In the genomic region with DNA sequence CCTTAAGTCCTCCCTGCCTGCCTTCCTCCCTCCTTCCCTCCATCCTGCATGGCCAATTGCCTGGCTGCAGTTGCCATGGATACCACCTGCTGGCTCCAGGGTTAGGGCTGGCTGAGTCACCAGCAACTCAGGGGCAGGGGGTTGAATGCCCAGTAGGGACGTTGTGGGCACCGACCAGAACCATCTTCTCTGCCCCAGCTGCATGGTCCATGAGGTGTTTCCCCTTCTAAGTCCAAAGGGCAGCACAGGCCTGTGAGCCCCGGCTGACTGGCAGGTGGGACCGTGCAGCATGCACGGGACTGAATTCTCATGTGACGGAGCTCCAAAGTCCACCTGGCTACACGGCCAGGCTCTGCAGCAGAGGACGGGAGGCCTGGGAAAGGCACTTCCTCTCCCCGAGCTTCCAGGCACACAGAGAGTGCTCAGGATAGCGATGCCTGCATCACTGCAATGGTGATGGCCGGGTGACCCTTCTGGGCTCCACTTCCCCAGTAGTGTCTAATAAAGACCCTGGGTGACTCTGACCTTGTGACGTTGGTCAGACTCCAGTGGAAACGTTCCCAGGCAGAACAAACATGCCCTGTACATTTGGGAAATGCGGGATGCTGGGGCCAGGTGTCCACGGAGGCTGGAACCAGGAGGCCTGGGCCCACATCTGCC, we compare ENCODE assay signal across 1 cellular context.
A peak's percentile ranks its signal among the peaks of the same experiment; 100 is the strongest.
TF ChIP-seq lines count a peak whose summit lies in the region.

No MANE protein-coding gene starts in this region.

TF ChIP-seq in HepG2, 621 proteins besides CTCF, POLR2A, EP300 and RAD21 (continued from another document and continues in another):
- TF ChIP-seq HOXA7 (CRISPR knock-in tag; IDR thresholded peaks at IDR 0.05) (no peak), ZNF142 (CRISPR knock-in tag; IDR thresholded peaks at IDR 0.05) (peak; percentile 96), ZFP82 (CRISPR knock-in tag; IDR thresholded peaks at IDR 0.05; ENCODE audit: borderline replicate concordance) (0 out of 2 replicates have a peak, but pooled peaks have one; percentile 36), HOXA3 (CRISPR knock-in tag; IDR thresholded peaks at IDR 0.05) (peak; percentile 93), ZNF235 (CRISPR knock-in tag; IDR thresholded peaks at IDR 0.05; ENCODE audit: borderline replicate concordance) (no peak), STAT5B (CRISPR knock-in tag; IDR thresholded peaks at IDR 0.05) (peak; percentile 77; the same call in 1 of the 2 replicates), IRF2 (CRISPR knock-in tag; IDR thresholded peaks at IDR 0.05) (peak; percentile 90), ZNF850 (CRISPR knock-in tag; conservative IDR thresholded peaks at IDR 0.05) (no peak), ZNF572 (CRISPR knock-in tag; IDR thresholded peaks at IDR 0.05) (peak; percentile 91), SP140L (CRISPR knock-in tag; IDR thresholded peaks at IDR 0.05; ENCODE audit: borderline replicate concordance) (peak; percentile 97; the same call in 1 of the 2 replicates), SNAI1 (CRISPR knock-in tag; IDR thresholded peaks at IDR 0.05; ENCODE audit: borderline replicate concordance) (no peak), RFXAP (CRISPR knock-in tag; IDR thresholded peaks at IDR 0.05; ENCODE audit: borderline replicate concordance) (peak; percentile 57; the same call in 1 of the 2 replicates), RARG (CRISPR knock-in tag; IDR thresholded peaks at IDR 0.05; ENCODE audit: low read depth) (no peak), CREB1 (IDR thresholded peaks at IDR 0.05) (no peak), CREB1 (CRISPR knock-in tag; IDR thresholded peaks at IDR 0.05) (no peak; the same call in 1 of the 2 replicates), ZNF556 (CRISPR knock-in tag; IDR thresholded peaks at IDR 0.05; ENCODE audit: borderline replicate concordance) (peak; percentile 92), TAF15 (IDR thresholded peaks at IDR 0.05; ENCODE audit: low read depth, low read length, poor library complexity, severe bottlenecking) (no peak), ZNF770 (CRISPR knock-in tag; IDR thresholded peaks at IDR 0.05) (peak; percentile 87), ZNF687 (CRISPR knock-in tag; IDR thresholded peaks at IDR 0.05) (peak; percentile 99), FUBP1 (CRISPR knock-in tag; IDR thresholded peaks at IDR 0.05; ENCODE audit: borderline replicate concordance) (no peak), CCDC6 (CRISPR knock-in tag; IDR thresholded peaks at IDR 0.05) (peak; percentile 98; the same call in 1 of the 2 replicates), SMC3 (IDR thresholded peaks at IDR 0.05; ENCODE audit: low read length) (no peak), ZNF432 (CRISPR knock-in tag; IDR thresholded peaks at IDR 0.05; ENCODE audit: borderline replicate concordance) (no peak), ZFYVE20 (CRISPR knock-in tag; IDR thresholded peaks at IDR 0.05; ENCODE audit: borderline replicate concordance, low read depth) (0 out of 2 replicates have a peak, but pooled peaks have one; percentile 69), NPAS2 (CRISPR knock-in tag; IDR thresholded peaks at IDR 0.05; ENCODE audit: borderline replicate concordance) (no peak), ZNF768 (CRISPR knock-in tag; IDR thresholded peaks at IDR 0.05) (no peak; the same call in 1 of the 2 replicates), MED1 (CRISPR knock-in tag; IDR thresholded peaks at IDR 0.05) (peak; percentile 91), ZNF496 (CRISPR knock-in tag; IDR thresholded peaks at IDR 0.05; ENCODE audit: insufficient replicate concordance) (no peak), KDM4B (CRISPR knock-in tag; IDR thresholded peaks at IDR 0.05) (peak; percentile 97), ZNF460 (CRISPR knock-in tag; IDR thresholded peaks at IDR 0.05; ENCODE audit: borderline replicate concordance) (no peak)
- TF ChIP-seq, protein P1, sequence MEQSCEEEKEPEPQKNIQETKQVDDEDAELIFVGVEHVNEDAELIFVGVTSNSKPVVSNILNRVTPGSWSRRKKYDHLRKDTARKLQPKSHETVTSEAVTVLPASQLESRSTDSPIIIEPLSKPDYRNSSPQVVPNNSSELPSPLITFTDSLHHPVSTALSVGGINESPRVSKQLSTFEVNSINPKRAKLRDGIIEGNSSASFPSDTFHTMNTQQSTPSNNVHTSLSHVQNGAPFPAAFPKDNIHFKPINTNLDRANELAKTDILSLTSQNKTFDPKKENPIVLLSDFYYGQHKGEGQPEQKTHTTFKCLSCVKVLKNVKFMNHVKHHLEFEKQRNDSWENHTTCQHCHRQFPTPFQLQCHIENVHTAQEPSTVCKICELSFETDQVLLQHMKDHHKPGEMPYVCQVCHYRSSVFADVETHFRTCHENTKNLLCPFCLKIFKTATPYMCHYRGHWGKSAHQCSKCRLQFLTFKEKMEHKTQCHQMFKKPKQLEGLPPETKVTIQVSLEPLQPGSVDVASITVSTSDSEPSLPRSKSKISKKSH (CRISPR knock-in tag; IDR thresholded peaks at IDR 0.05; ENCODE audit: borderline replicate concordance): peak; percentile 89; the same call in 1 of the 2 replicates
- TF ChIP-seq, protein P2, sequence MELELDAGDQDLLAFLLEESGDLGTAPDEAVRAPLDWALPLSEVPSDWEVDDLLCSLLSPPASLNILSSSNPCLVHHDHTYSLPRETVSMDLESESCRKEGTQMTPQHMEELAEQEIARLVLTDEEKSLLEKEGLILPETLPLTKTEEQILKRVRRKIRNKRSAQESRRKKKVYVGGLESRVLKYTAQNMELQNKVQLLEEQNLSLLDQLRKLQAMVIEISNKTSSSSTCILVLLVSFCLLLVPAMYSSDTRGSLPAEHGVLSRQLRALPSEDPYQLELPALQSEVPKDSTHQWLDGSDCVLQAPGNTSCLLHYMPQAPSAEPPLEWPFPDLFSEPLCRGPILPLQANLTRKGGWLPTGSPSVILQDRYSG (CRISPR knock-in tag; IDR thresholded peaks at IDR 0.05): peak; percentile 94
- TF ChIP-seq, protein P3, sequence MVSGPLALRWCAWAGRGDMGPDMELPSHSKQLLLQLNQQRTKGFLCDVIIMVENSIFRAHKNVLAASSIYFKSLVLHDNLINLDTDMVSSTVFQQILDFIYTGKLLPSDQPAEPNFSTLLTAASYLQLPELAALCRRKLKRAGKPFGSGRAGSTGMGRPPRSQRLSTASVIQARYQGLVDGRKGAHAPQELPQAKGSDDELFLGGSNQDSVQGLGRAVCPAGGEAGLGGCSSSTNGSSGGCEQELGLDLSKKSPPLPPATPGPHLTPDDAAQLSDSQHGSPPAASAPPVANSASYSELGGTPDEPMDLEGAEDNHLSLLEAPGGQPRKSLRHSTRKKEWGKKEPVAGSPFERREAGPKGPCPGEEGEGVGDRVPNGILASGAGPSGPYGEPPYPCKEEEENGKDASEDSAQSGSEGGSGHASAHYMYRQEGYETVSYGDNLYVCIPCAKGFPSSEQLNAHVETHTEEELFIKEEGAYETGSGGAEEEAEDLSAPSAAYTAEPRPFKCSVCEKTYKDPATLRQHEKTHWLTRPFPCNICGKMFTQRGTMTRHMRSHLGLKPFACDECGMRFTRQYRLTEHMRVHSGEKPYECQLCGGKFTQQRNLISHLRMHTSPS (CRISPR knock-in tag; IDR thresholded peaks at IDR 0.05; ENCODE audit: low read depth): peak; percentile 94
- TF ChIP-seq, protein P4, sequence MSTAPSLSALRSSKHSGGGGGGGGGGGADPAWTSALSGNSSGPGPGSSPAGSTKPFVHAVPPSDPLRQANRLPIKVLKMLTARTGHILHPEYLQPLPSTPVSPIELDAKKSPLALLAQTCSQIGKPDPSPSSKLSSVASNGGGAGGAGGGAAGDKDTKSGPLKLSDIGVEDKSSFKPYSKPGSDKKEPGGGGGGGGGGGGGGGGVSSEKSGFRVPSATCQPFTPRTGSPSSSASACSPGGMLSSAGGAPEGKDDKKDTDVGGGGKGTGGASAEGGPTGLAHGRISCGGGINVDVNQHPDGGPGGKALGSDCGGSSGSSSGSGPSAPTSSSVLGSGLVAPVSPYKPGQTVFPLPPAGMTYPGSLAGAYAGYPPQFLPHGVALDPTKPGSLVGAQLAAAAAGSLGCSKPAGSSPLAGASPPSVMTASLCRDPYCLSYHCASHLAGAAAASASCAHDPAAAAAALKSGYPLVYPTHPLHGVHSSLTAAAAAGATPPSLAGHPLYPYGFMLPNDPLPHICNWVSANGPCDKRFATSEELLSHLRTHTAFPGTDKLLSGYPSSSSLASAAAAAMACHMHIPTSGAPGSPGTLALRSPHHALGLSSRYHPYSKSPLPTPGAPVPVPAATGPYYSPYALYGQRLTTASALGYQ (CRISPR knock-in tag; IDR thresholded peaks at IDR 0.05): peak; percentile 85
